In the genomic region with DNA sequence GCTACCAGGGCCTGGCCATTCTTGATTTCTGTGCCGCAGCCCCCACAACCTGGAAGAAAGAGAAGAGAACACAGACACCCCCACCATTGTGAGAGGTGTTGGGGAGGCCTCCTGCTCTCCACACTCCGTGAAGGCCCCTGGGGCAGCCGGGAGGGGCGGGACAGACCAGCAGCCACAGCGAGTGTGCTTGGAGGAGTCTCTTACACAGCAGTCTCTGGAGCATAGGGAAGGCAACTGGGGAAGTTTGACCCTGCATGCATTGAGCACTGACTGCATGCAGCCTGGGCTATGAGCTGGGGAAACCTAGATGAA, we compare ENCODE assay signal across 17 cellular contexts.
"Had no signal": no experiment of that assay in that cellular context is flagged by ENCODE, and none has a peak within 500 bp of the region (broad histone marks: within the 10 kb centered on the region; RNA-seq: fewer than 3 reads in every experiment).

No MANE protein-coding gene starts in this region.

- H3K4me1 ChIP-seq: uterus had no signal

- H3K9me3 ChIP-seq: neutrophil, thyroid gland, uterus had no signal

- DNase-seq: activated CD4-positive, alpha-beta T cell treated with anti-CD3 and anti-CD28 coated beads, Interleukin-2, amount 50 U/mL, for 48 hours; activated gamma-delta T cell; dermis blood vessel endothelial cell; effector memory CD4-positive, alpha-beta T cell; hypothalamus; naive thymus-derived CD4-positive, alpha-beta T cell; stimulated activated CD8-positive, alpha-beta memory T cell treated with anti-CD3 and anti-CD28 coated beads, Interleukin-4, amount 100 ng/mL, for 48 hours; stimulated activated naive CD4-positive, alpha-beta T cell treated with Interleukin-2 at 50 U/mL for 16 hours; T-helper 2 cell; thyroid gland; uterus; WERI-Rb-1 had no signal

- H3K9me3 Mint-ChIP-seq: activated naive CD4-positive, alpha-beta T cell treated with anti-CD3 and anti-CD28 coated beads, Interleukin-2, amount 50 U/mL, for 24 hours; memory B cell; naive thymus-derived CD4-positive, alpha-beta T cell had no signal

- H3K4me3 Mint-ChIP-seq: activated naive CD4-positive, alpha-beta T cell treated with anti-CD3 and anti-CD28 coated beads, Interleukin-2, amount 50 U/mL, for 24 hours; memory B cell; naive thymus-derived CD4-positive, alpha-beta T cell had no signal

- H3K27ac Mint-ChIP-seq: activated naive CD4-positive, alpha-beta T cell treated with anti-CD3 and anti-CD28 coated beads, Interleukin-2, amount 50 U/mL, for 24 hours; memory B cell; naive thymus-derived CD4-positive, alpha-beta T cell had no signal

- H3K27ac ChIP-seq: neutrophil, thyroid gland, uterus, WERI-Rb-1 had no signal

- H3K27me3 Mint-ChIP-seq: activated naive CD4-positive, alpha-beta T cell treated with anti-CD3 and anti-CD28 coated beads, Interleukin-2, amount 50 U/mL, for 24 hours had no signal

- H3K36me3 Mint-ChIP-seq: activated naive CD4-positive, alpha-beta T cell treated with anti-CD3 and anti-CD28 coated beads, Interleukin-2, amount 50 U/mL, for 24 hours; naive thymus-derived CD4-positive, alpha-beta T cell had no signal

- H3K4me1 Mint-ChIP-seq: activated naive CD4-positive, alpha-beta T cell treated with anti-CD3 and anti-CD28 coated beads, Interleukin-2, amount 50 U/mL, for 24 hours; memory B cell had no signal

- H3K4me3 ChIP-seq: thyroid gland, uterus had no signal

- H3K36me3 ChIP-seq: neutrophil, thyroid gland, uterus, WERI-Rb-1 had no signal

- H3K27me3 ChIP-seq: thyroid gland, uterus had no signal

- FAIRE-seq: astrocyte, bronchial epithelial cell had no signal
